ENCODE assay signal across 2 cellular contexts in the genomic region with DNA sequence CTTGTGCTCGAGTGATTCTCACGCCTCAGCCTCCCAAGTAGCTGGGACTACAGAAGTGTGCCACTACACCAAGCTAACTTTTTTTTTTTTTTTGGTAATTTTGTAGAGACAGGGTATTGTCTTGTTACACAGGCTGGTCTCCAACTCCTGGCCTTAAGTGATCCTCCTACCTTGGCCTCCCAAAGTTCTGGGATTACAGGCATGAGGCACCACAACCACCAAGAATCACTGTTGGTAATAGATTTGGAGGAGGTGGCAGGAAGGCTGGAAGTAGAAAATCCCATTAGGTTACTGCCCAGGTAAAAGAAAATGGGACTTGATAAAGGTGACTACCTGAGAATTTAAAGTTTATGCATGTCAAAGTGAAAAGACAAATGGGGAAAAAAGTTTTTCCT.
TF ChIP-seq lines count a peak whose summit lies in the region.

No MANE protein-coding gene starts in this region.

TF ChIP-seq in HCT116, 20 proteins besides CTCF, POLR2A, EP300 and RAD21 (continued from another document):
- TF ChIP-seq, protein P1, sequence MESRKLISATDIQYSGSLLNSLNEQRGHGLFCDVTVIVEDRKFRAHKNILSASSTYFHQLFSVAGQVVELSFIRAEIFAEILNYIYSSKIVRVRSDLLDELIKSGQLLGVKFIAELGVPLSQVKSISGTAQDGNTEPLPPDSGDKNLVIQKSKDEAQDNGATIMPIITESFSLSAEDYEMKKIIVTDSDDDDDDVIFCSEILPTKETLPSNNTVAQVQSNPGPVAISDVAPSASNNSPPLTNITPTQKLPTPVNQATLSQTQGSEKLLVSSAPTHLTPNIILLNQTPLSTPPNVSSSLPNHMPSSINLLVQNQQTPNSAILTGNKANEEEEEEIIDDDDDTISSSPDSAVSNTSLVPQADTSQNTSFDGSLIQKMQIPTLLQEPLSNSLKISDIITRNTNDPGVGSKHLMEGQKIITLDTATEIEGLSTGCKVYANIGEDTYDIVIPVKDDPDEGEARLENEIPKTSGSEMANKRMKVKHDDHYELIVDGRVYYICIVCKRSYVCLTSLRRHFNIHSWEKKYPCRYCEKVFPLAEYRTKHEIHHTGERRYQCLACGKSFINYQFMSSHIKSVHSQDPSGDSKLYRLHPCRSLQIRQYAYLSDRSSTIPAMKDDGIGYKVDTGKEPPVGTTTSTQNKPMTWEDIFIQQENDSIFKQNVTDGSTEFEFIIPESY (IDR thresholded peaks at IDR 0.05; ENCODE audit: extremely low read depth, insufficient replicate concordance, low read length): no peak
- TF ChIP-seq EGR1 (IDR thresholded peaks at IDR 0.05; ENCODE audit: low read depth): no peak
- TF ChIP-seq TCF7L2 (IDR thresholded peaks at IDR 0.05; ENCODE audit: borderline replicate concordance, extremely low read depth, insufficient read depth, insufficient read length): no peak
- TF ChIP-seq, protein P2, sequence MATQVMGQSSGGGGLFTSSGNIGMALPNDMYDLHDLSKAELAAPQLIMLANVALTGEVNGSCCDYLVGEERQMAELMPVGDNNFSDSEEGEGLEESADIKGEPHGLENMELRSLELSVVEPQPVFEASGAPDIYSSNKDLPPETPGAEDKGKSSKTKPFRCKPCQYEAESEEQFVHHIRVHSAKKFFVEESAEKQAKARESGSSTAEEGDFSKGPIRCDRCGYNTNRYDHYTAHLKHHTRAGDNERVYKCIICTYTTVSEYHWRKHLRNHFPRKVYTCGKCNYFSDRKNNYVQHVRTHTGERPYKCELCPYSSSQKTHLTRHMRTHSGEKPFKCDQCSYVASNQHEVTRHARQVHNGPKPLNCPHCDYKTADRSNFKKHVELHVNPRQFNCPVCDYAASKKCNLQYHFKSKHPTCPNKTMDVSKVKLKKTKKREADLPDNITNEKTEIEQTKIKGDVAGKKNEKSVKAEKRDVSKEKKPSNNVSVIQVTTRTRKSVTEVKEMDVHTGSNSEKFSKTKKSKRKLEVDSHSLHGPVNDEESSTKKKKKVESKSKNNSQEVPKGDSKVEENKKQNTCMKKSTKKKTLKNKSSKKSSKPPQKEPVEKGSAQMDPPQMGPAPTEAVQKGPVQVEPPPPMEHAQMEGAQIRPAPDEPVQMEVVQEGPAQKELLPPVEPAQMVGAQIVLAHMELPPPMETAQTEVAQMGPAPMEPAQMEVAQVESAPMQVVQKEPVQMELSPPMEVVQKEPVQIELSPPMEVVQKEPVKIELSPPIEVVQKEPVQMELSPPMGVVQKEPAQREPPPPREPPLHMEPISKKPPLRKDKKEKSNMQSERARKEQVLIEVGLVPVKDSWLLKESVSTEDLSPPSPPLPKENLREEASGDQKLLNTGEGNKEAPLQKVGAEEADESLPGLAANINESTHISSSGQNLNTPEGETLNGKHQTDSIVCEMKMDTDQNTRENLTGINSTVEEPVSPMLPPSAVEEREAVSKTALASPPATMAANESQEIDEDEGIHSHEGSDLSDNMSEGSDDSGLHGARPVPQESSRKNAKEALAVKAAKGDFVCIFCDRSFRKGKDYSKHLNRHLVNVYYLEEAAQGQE (IDR thresholded peaks at IDR 0.05; ENCODE audit: low read depth): no peak
- TF ChIP-seq CEBPB (IDR thresholded peaks at IDR 0.05; ENCODE audit: low read depth): no peak
- TF ChIP-seq ELF1 (IDR thresholded peaks at IDR 0.05; ENCODE audit: borderline replicate concordance, low read depth): no peak
- TF ChIP-seq SIN3A (IDR thresholded peaks at IDR 0.05; ENCODE audit: low read depth): no peak
- TF ChIP-seq, protein P3, sequence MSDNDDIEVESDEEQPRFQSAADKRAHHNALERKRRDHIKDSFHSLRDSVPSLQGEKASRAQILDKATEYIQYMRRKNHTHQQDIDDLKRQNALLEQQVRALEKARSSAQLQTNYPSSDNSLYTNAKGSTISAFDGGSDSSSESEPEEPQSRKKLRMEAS (IDR thresholded peaks at IDR 0.05): no peak
- TF ChIP-seq, protein P4, sequence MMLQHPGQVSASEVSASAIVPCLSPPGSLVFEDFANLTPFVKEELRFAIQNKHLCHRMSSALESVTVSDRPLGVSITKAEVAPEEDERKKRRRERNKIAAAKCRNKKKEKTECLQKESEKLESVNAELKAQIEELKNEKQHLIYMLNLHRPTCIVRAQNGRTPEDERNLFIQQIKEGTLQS (IDR thresholded peaks at IDR 0.05): no peak
- no peak for TF ChIP-seq EZH2 (IDR thresholded peaks at IDR 0.05)

TF ChIP-seq in liver, 16 proteins besides CTCF, POLR2A, EP300 and RAD21:
- TF ChIP-seq NR2F2 (IDR thresholded peaks at IDR 0.05): no peak
- no peak for TF ChIP-seq FOXA1 (IDR thresholded peaks at IDR 0.05)
- no peak for TF ChIP-seq HNF4A (conservative IDR thresholded peaks at IDR 0.05)
- TF ChIP-seq SP1 (IDR thresholded peaks at IDR 0.05): no peak
- TF ChIP-seq, protein P1 (IDR thresholded peaks at IDR 0.05): no peak
- TF ChIP-seq GABPA (IDR thresholded peaks at IDR 0.05 in 1 of 2, conservative IDR thresholded peaks at IDR 0.05 in 1 of 2): no peak
- TF ChIP-seq EGR1 (IDR thresholded peaks at IDR 0.05; ENCODE audit: low read depth in 2 of 2): no peak
- no peak for TF ChIP-seq FOXA2 (IDR thresholded peaks at IDR 0.05)
- TF ChIP-seq, protein P4 (IDR thresholded peaks at IDR 0.05): no peak
- TF ChIP-seq RXRA (IDR thresholded peaks at IDR 0.05): no peak
- TF ChIP-seq JUND (IDR thresholded peaks at IDR 0.05): no peak
- TF ChIP-seq YY1 (IDR thresholded peaks at IDR 0.05): no peak
- no peak for TF ChIP-seq HNF4G (IDR thresholded peaks at IDR 0.05)
- TF ChIP-seq, protein P3 (IDR thresholded peaks at IDR 0.05): no peak
- TF ChIP-seq, protein P2 (IDR thresholded peaks at IDR 0.05): no peak
- TF ChIP-seq TAF1 (conservative IDR thresholded peaks at IDR 0.05): no peak
